ENCODE assay signal across 8 cellular contexts in the genomic region with DNA sequence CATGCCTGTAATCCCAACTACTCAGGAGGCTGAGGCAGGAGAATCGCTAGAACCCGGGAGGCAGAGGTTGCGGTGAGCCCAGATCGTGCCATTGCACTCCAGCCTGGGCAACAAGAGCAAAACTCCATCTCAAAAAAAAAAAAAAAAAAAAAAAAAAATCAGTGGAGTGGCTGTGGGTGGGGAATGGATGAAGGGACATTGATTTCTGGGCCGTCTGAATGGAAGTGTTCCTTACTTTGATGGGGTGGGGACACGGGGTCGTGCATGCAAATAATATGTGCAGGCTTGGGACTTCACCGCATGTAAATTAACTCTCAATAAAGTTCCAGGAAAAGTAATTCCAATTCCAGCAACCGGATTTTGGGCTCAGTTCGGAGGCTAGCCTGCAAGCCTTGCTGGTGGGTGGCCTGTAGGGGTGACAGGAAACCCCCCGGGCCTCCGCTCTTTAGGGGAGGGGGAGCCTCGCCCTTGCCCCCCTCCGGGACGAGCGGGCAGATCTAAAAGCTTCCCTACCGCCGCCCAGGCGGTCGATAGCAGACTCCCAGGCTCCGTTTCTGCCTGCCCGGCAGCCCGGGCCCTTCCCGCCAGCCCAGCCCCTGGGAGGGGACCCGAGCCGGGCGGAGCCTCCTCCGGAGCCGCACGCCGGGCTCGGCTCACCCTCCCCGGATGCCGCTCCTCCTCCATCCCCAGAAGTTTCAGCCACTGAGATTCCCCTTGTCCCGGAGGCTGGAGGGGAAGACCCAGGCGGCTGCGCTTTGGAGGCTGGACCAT. TPM values are rescaled to one million over a fixed set of nuclear protein-coding genes. Genes with fewer than 3 reads are reported as not detected.
DNase-seq lines count a peak whose midpoint lies in the region; ATAC-seq and TF ChIP-seq lines count a peak whose summit lies in the region.

No MANE protein-coding gene starts in this region.

- DNase-seq in EH (ENCODE audit: low read depth), result peak; percentile 56
- peak; percentile 51 to 62 for DNase-seq in SJCRH30
- DNase-seq in foreskin keratinocyte, result peak in 1 of 2 donors; percentile 16
- peak; percentile 42 for DNase-seq in retina
- DNase-seq in type B pancreatic cell (ENCODE audit: extremely low spot score, unreplicated experiment), result no peak
- no peak for DNase-seq in kidney tubule cell (ENCODE audit: low spot score)
- no peak for DNase-seq in NCI-H1694 (lab: John Stamatoyannopoulos, UW)
- no peak for DNase-seq in NOMO-1 treated with DMSO at 0.1 percent for 48 hours (lab: John Stamatoyannopoulos, UW; ENCODE audit: unreplicated experiment)

- TF ChIP-seq CTCF in foreskin keratinocyte (conservative IDR thresholded peaks at IDR 0.05) (no peak), type B pancreatic cell (conservative IDR thresholded peaks at IDR 0.05) (no peak)

- peak; percentile 55 for ATAC-seq in foreskin keratinocyte

- no peaks in the 10 kb centered on the region for H3K36me3 ChIP-seq in SJCRH30

- peaks cover 4% of the 10 kb centered on the region; the same call in 1 of the 2 replicates for H3K9me3 ChIP-seq in SJCRH30 (replicated peaks)

- no peak overlapping the region for H3K27ac Mint-ChIP-seq in type B pancreatic cell

- H3K4me1 ChIP-seq in SJCRH30, result peaks cover 2% of the 10 kb centered on the region; the same call in 1 of the 2 replicates
- H3K4me1 ChIP-seq in foreskin keratinocyte, result no peaks in the 10 kb centered on the region

- no peaks in the 10 kb centered on the region for H3K36me3 Mint-ChIP-seq in type B pancreatic cell

- no peaks in the 10 kb centered on the region for H3K27me3 Mint-ChIP-seq in type B pancreatic cell

- H3K27ac ChIP-seq in SJCRH30 (no peak overlapping the region), foreskin keratinocyte (no peak overlapping the region)

- peaks cover 4% of the 10 kb centered on the region for H3K9me3 Mint-ChIP-seq in type B pancreatic cell

- H3K4me1 Mint-ChIP-seq in type B pancreatic cell (ENCODE audit: unreplicated experiment), result no peaks in the 10 kb centered on the region

- peak overlapping the region; percentile 44 for H3K4me3 ChIP-seq in SJCRH30

- H3K27me3 ChIP-seq in SJCRH30, result no peaks in the 10 kb centered on the region
- no peaks in the 10 kb centered on the region for H3K27me3 ChIP-seq in foreskin keratinocyte

- no peak overlapping the region for H3K4me3 Mint-ChIP-seq in type B pancreatic cell

RNA-seq across cellular contexts. Expression of gene ADGRE5, which starts 48.0 kb away (rescaled TPM):
- 20.4 and 22.6 TPM in 2 replicates for total RNA-seq in SJCRH30 (2014; rRNA removed; shearing (Covaris generic))
- 13.7 and 16.8 TPM in 2 replicates for total RNA-seq in foreskin keratinocyte
- 14.5 and 19.6 TPM in 2 replicates for polyA plus RNA-seq in foreskin keratinocyte
- total RNA-seq in type B pancreatic cell (ENCODE audit: low replicate concordance), result 4.9 and 14.3 TPM in 2 replicates

Comparison
In these comparisons a context has a peak if more than half of its experiments do, and no peak if none do; other contexts are left out.
1. DNase-seq: peak in EH (single experiment), SJCRH30 (2 of 2) and retina (single experiment); none in type B pancreatic cell (single experiment), kidney tubule cell (single experiment), NCI-H1694 (single experiment) and NOMO-1 treated with DMSO at 0.1 percent for 48 hours (single experiment).